In the genomic region with DNA sequence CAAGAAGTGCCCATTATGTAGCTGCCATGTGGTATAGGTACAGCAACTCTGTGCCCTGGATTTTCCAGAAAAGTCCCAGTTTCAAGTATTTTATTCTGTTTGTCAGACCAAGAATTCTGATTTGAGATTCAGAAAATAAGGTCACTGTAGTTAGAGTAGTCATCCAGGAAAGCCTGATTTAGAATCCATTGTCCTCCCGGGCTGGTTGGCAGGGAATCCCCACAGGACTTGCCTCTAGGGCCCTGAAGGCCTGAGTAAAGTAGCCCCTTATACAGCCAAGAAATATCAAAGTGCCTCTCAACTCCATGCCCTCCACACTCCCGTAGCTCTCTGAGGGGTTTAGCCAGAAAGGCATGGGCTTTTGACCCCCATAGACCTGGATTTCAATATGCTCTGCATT, we compare ENCODE assay signal across 25 cellular contexts. TPM values are rescaled to one million over a fixed set of nuclear protein-coding genes. Genes with fewer than 3 reads are reported as not detected.
DNase-seq lines count a peak whose midpoint lies in the region; ATAC-seq, FAIRE-seq and TF ChIP-seq lines count a peak whose summit lies in the region.
"Had no signal": no experiment of that assay in that cellular context is flagged by ENCODE, and none has a peak within 500 bp of the region (broad histone marks: within the 10 kb centered on the region; RNA-seq: fewer than 3 reads in every experiment).

No MANE protein-coding gene starts in this region.

- H3K9ac ChIP-seq in endothelial cell of umbilical vein (replicated peaks; ENCODE audit: extremely low read depth, insufficient read depth, low read length) (peak overlapping the region; percentile 47), stomach smooth muscle (ENCODE audit: low read length in 2 of 2) (no peak overlapping the region), mesenchymal stem cell (ENCODE audit: low read length) (no peak overlapping the region)

- dilution Hi-C loops in endothelial cell of umbilical vein (cut with MboI; ENCODE audit: extremely low pct_ligation_motif_present, low sequenced_read_pairs): no loop called here

- H2AK5ac ChIP-seq in mesenchymal stem cell (ENCODE audit: low read length, severe bottlenecking): no peak overlapping the region

- peaks cover 6 to 32% of the 10 kb centered on the region in 2 donors for H3K27me3 Mint-ChIP-seq in T-cell
- H3K27me3 Mint-ChIP-seq: dendritic cell treated with granulocyte-macrophage colony-stimulating factor and Interleukin-4, amounts not matched to agents 40 ng/mL and 50 ng/mL, for 4 days; type B pancreatic cell had no signal

- H3K4me3 Mint-ChIP-seq in T-cell: no peak overlapping the region
- H3K4me3 Mint-ChIP-seq: activated B cell treated with CpG ODN at 0.5 μM for 24 hours; activated naive CD8-positive, alpha-beta T cell treated with anti-CD3 and anti-CD28 coated beads, Interleukin-2, amount 50 U/mL, for 24 hours; activated T-cell treated with anti-CD3 and anti-CD28 coated beads, Interleukin-2, amount 50 U/mL, for 4 hours; dendritic cell treated with granulocyte-macrophage colony-stimulating factor and Interleukin-4, amounts not matched to agents 40 ng/mL and 50 ng/mL, for 4 days; type B pancreatic cell had no signal

- intact Hi-C loops in endothelial cell of umbilical vein (cut with micrococcal nuclease): loop anchor here (2.0 kb wide), 1 partner anchor 15 kb away; no protein-coding TSS in a partner anchor

- no peaks in the 10 kb centered on the region for H3K9me3 ChIP-seq in endothelial cell of umbilical vein (replicated peaks; ENCODE audit: control insufficient read depth, insufficient read depth, low read length)
- no peaks in the 10 kb centered on the region for H3K9me3 ChIP-seq in stomach smooth muscle (ENCODE audit: control insufficient read depth in 2 of 2, low read length in 2 of 2)
- no peaks in the 10 kb centered on the region for H3K9me3 ChIP-seq in mesenchymal stem cell (ENCODE audit: control insufficient read depth, low read length)
- H3K9me3 ChIP-seq: prostate gland, sigmoid colon had no signal

- H2BK12ac ChIP-seq in mesenchymal stem cell (ENCODE audit: low read length in 2 of 2): no peak overlapping the region

- peak overlapping the region; percentile 56 to 89 for H3K27ac Mint-ChIP-seq in T-cell
- H3K27ac Mint-ChIP-seq: activated naive CD8-positive, alpha-beta T cell treated with anti-CD3 and anti-CD28 coated beads, Interleukin-2, amount 50 U/mL, for 24 hours; dendritic cell treated with granulocyte-macrophage colony-stimulating factor and Interleukin-4, amounts not matched to agents 40 ng/mL and 50 ng/mL, for 4 days; type B pancreatic cell had no signal

- no peak overlapping the region for H3K4ac ChIP-seq in mesenchymal stem cell (ENCODE audit: low read depth in 1 of 2, low read length in 2 of 2)

- TF ChIP-seq POLR2A in endothelial cell of umbilical vein (IDR thresholded peaks at IDR 0.05; ENCODE audit: low read depth, low read length): no peak

- H2BK120ac ChIP-seq in mesenchymal stem cell (ENCODE audit: low read depth, low read length): no peak overlapping the region

- H3K4me1 ChIP-seq in endothelial cell of umbilical vein (ENCODE audit: control insufficient read depth, extremely low read depth, insufficient read depth, low read length) (peaks cover 18% of the 10 kb centered on the region), stomach smooth muscle (ENCODE audit: control insufficient read depth, insufficient read depth, low read length) (no peaks in the 10 kb centered on the region), mesenchymal stem cell (ENCODE audit: control insufficient read depth, insufficient read depth, low read depth, low read length) (no peaks in the 10 kb centered on the region)
- H3K4me1 ChIP-seq: prostate gland had no signal

- peak; percentile 35 for DNase-seq in DMS79 (lab: John Stamatoyannopoulos, UW)
- no peak for DNase-seq in T-cell
- peak; percentile 66 for DNase-seq in endothelial cell of umbilical vein (ENCODE audit: low read depth, low spot score)
- DNase-seq in omental fat pad (ENCODE audit: low spot score): no peak
- no peak for DNase-seq in mesenchymal stem cell
- no peak for DNase-seq in SIG-M5 treated with dmso at 0.1 percent for 504 hours (lab: John Stamatoyannopoulos, UW; ENCODE audit: unreplicated experiment)
- DNase-seq: EL, GOT3, NCI-H2107, NCI-H446, SIG-M5, sigmoid colon, substantia nigra had no signal

- H3K79me1 ChIP-seq in mesenchymal stem cell (replicated peaks; ENCODE audit: low read length, poor library complexity, severe bottlenecking): no peaks in the 10 kb centered on the region

- H3K79me2 ChIP-seq in endothelial cell of umbilical vein (ENCODE audit: control insufficient read depth, insufficient read depth, low read length): peaks cover 56% of the 10 kb centered on the region

- no peaks in the 10 kb centered on the region for H3K9me1 ChIP-seq in endothelial cell of umbilical vein (replicated peaks; ENCODE audit: control insufficient read depth, extremely low read depth, insufficient read depth, low read length)

- H4K91ac ChIP-seq in mesenchymal stem cell (ENCODE audit: low read length): no peak overlapping the region

- H2BK5ac ChIP-seq in mesenchymal stem cell (ENCODE audit: low read depth, low read length, poor library complexity, severe bottlenecking): no peak overlapping the region

- no peak for ATAC-seq in T-cell (replicated peaks in 1 of 4)
- ATAC-seq in omental fat pad (ENCODE audit: low FRiP score): no peak
- ATAC-seq: left colon, Panc1 had no signal

- no peak overlapping the region for H2BK15ac ChIP-seq in mesenchymal stem cell (ENCODE audit: low read depth, poor library complexity, severe bottlenecking)

- no peak overlapping the region for H3K18ac ChIP-seq in mesenchymal stem cell (ENCODE audit: low read depth in 1 of 2, low read length in 2 of 2)

- WGBS in mesenchymal stem cell: 88% methylated on average over 2 of the region's 2 CpGs

- H3K9me3 Mint-ChIP-seq in T-cell: no peaks in the 10 kb centered on the region
- H3K9me3 Mint-ChIP-seq: activated B cell treated with CpG ODN at 0.5 μM for 24 hours; activated naive CD8-positive, alpha-beta T cell treated with anti-CD3 and anti-CD28 coated beads, Interleukin-2, amount 50 U/mL, for 24 hours; activated T-cell treated with anti-CD3 and anti-CD28 coated beads, Interleukin-2, amount 50 U/mL, for 4 hours; dendritic cell treated with granulocyte-macrophage colony-stimulating factor and Interleukin-4, amounts not matched to agents 40 ng/mL and 50 ng/mL, for 4 days had no signal

- H3K4me3 ChIP-seq in endothelial cell of umbilical vein (replicated peaks in 1 of 3; ENCODE audit: insufficient read depth in 1 of 3, low read depth in 1 of 3, low read length in 3 of 3) (no peak overlapping the region), stomach smooth muscle (ENCODE audit: low read length in 2 of 2) (no peak overlapping the region), mesenchymal stem cell (ENCODE audit: insufficient read depth in 1 of 2, low read depth in 1 of 2, low read length in 2 of 2) (no peak overlapping the region)
- H3K4me3 ChIP-seq: prostate gland, sigmoid colon had no signal

- H2AFZ ChIP-seq in endothelial cell of umbilical vein (ENCODE audit: low read depth, low read length) (no peak overlapping the region), mesenchymal stem cell (ENCODE audit: low read depth, low read length) (no peak overlapping the region)

- H3K14ac ChIP-seq in mesenchymal stem cell (ENCODE audit: low read length in 2 of 2): no peak overlapping the region

- POLR2A ChIA-PET in T-cell (lab: Charles Lee): interaction anchor here in 1 of 2 donors (1.4 kb wide), 1 partner anchor 10 kb away, joined by 6 read pairs; no protein-coding TSS in a partner anchor
- POLR2A ChIA-PET in endothelial cell of umbilical vein (lab: Charles Lee): no interaction called here

- peaks cover 15 to 41% (median 28%) of the 10 kb centered on the region in 3 donors for H3K4me1 Mint-ChIP-seq in T-cell

- BruUV-seq in endothelial cell of umbilical vein (replicated peaks; lab: Mats Ljungman, UMichigan): no TSS peak

- H3K4me2 ChIP-seq in endothelial cell of umbilical vein (ENCODE audit: insufficient read depth, low read length) (peak overlapping the region; percentile 8), mesenchymal stem cell (ENCODE audit: low read length, poor library complexity, severe bottlenecking) (no peak overlapping the region)

- H4K20me1 ChIP-seq in endothelial cell of umbilical vein (replicated peaks; ENCODE audit: control insufficient read depth, extremely low read depth, insufficient read depth, low read length): peaks cover 2% of the 10 kb centered on the region

- H3K36me3 ChIP-seq in endothelial cell of umbilical vein (ENCODE audit: control insufficient read depth in 2 of 2, extremely low read depth in 1 of 2, insufficient read depth in 2 of 2, low read length in 2 of 2) (no peaks in the 10 kb centered on the region), stomach smooth muscle (ENCODE audit: control insufficient read depth in 2 of 2, insufficient read depth in 2 of 2, low read length in 2 of 2) (no peaks in the 10 kb centered on the region), mesenchymal stem cell (ENCODE audit: control insufficient read depth in 1 of 2, insufficient read depth in 2 of 2, low read depth in 1 of 2, low read length in 2 of 2) (no peaks in the 10 kb centered on the region)
- H3K36me3 ChIP-seq: prostate gland, sigmoid colon had no signal

- no peak overlapping the region for H4K8ac ChIP-seq in mesenchymal stem cell (ENCODE audit: low read length)

- no peak for FAIRE-seq in endothelial cell of umbilical vein (lab: Jason Lieb, UNC)
- FAIRE-seq: GM19239 had no signal

- H3K27me3 ChIP-seq in endothelial cell of umbilical vein (ENCODE audit: control insufficient read depth in 2 of 2, insufficient read depth in 2 of 2, low read length in 2 of 2) (no peaks in the 10 kb centered on the region), stomach smooth muscle (ENCODE audit: control insufficient read depth in 1 of 2, insufficient read depth in 2 of 2, low read length in 2 of 2) (peaks cover 0 to 9% of the 10 kb centered on the region in 2 donors), mesenchymal stem cell (ENCODE audit: control insufficient read depth in 1 of 2, insufficient read depth in 1 of 2, low read length in 2 of 2) (peaks cover 0 to 47% of the 10 kb centered on the region in 2 experiments)
- H3K27me3 ChIP-seq: sigmoid colon had no signal

- H3K27ac ChIP-seq in endothelial cell of umbilical vein (ENCODE audit: insufficient read depth, low read depth, low read length) (peak overlapping the region; percentile 78), stomach smooth muscle (ENCODE audit: low read length) (peak overlapping the region; percentile 24), mesenchymal stem cell (ENCODE audit: low read length, poor library complexity, severe bottlenecking) (no peak overlapping the region)
- H3K27ac ChIP-seq: C4-2B, prostate gland, sigmoid colon had no signal

- no peaks in the 10 kb centered on the region for H3K36me3 Mint-ChIP-seq in T-cell
- H3K36me3 Mint-ChIP-seq: type B pancreatic cell had no signal

- H3K23ac ChIP-seq in mesenchymal stem cell (ENCODE audit: low read length in 2 of 2): no peak overlapping the region

- CTCF ChIA-PET in T-cell (lab: Charles Lee) (interaction anchor here in 1 of 2 donors (0.7 to 1.2 kb wide), 3 partner anchors 10 to 48 kb away, joined by 3 to 7 read pairs (median 5); no protein-coding TSS in a partner anchor), endothelial cell of umbilical vein (lab: Charles Lee) (interaction anchor here (1.0 to 1.8 kb wide), 4 partner anchors 14 to 77 kb away, joined by 4 to 12 read pairs (median 5); no protein-coding TSS in a partner anchor)

- no peak for TF ChIP-seq CTCF in endothelial cell of umbilical vein (IDR thresholded peaks at IDR 0.05; ENCODE audit: extremely low read depth in 1 of 2, insufficient read depth in 1 of 2, low read depth in 1 of 2, low read length in 2 of 2)
- TF ChIP-seq CTCF in omental fat pad (IDR thresholded peaks at IDR 0.05): no peak

RNA-seq across cellular contexts. Expression of a gene that starts 36.3 kb away (rescaled TPM):
- total RNA-seq in T-cell (1 to 10 TPM in 4 of 5 donors, under 1 TPM in 1; 0.98 to 8.7 (median 3.4) TPM), endothelial cell of umbilical vein (1.7 and 2.1 TPM in 2 replicates), omental fat pad (1 to 10 TPM; 3.7 to 6.9 (median 4.4) TPM)
- 0.99 and 1.0 TPM in 2 replicates for polyA plus RNA-seq in endothelial cell of umbilical vein
- polyA plus RNA-seq in endothelial cell of umbilical vein (2011; cell fraction: cytosol; rRNA removed): 1.1 and 1.4 TPM in 2 replicates
- 2.8 and 3.1 TPM in 2 replicates for polyA plus RNA-seq in endothelial cell of umbilical vein (2011; cell fraction: nucleus; rRNA removed)
- polyA plus RNA-seq in endothelial cell of umbilical vein (2012): 1.9 and 2.1 TPM in 2 replicates
- polyA minus RNA-seq in endothelial cell of umbilical vein: 1.2 and 1.6 TPM in 2 replicates
- polyA minus RNA-seq in endothelial cell of umbilical vein (2011; cell fraction: cytosol; rRNA and poly(A)+ RNA removed): not detected
- polyA minus RNA-seq in endothelial cell of umbilical vein (2011; cell fraction: nucleus; rRNA and poly(A)+ RNA removed): 0.87 and 0.91 TPM in 2 replicates
- polyA plus RNA-seq in mesenchymal stem cell (2013, experiment 1 of 2): 10.6 TPM
- 9.8 TPM for polyA plus RNA-seq in mesenchymal stem cell (2013, experiment 2 of 2)
- total RNA-seq: HT1080 had no signal

Comparison
In these comparisons a context has a peak if more than half of its experiments do, and no peak if none do; other contexts are left out.
1. DNase-seq: peak in DMS79 (single experiment) and endothelial cell of umbilical vein (single experiment); none in T-cell (0 of 34), omental fat pad (single experiment), mesenchymal stem cell (single experiment) and SIG-M5 treated with dmso at 0.1 percent for 504 hours (single experiment).